In genomic region chr20:5551621-5552020, GRCh38 we compare ENCODE assay signal across 19 cellular contexts. TPM values are rescaled to one million over a fixed set of nuclear protein-coding genes. Genes with fewer than 3 reads are reported as not detected.
DNase-seq lines count a peak whose midpoint lies in the region; ATAC-seq and TF ChIP-seq lines count a peak whose summit lies in the region.
"Had no signal": no experiment of that assay in that cellular context is flagged by ENCODE, and none has a peak within 500 bp of the region (broad histone marks: within the 10 kb centered on the region; RNA-seq: fewer than 3 reads in every experiment).

No MANE protein-coding gene starts in this region.

- peak overlapping the region; percentile 61 for H3K27ac ChIP-seq in VCaP
- no peak overlapping the region for H3K27ac ChIP-seq in left lung
- no peak overlapping the region for H3K27ac ChIP-seq in caudate nucleus (ENCODE audit: low read depth, low read length)
- H3K27ac ChIP-seq: A549, RWPE1 had no signal

- peaks cover 84% of the 10 kb centered on the region for H3K36me3 Mint-ChIP-seq in activated T-cell treated with anti-CD3 and anti-CD28 coated beads, Interleukin-2, amount 50 U/mL, for 24 hours (ENCODE audit: low read depth)

- no peaks in the 10 kb centered on the region for H3K27me3 ChIP-seq in left lung

- H3K27me3 Mint-ChIP-seq in activated T-cell treated with anti-CD3 and anti-CD28 coated beads, Interleukin-2, amount 50 U/mL, for 24 hours = no peaks in the 10 kb centered on the region

- no peaks in the 10 kb centered on the region for H3K9me3 Mint-ChIP-seq in activated T-cell treated with anti-CD3 and anti-CD28 coated beads, Interleukin-2, amount 50 U/mL, for 24 hours

- no peaks in the 10 kb centered on the region for H3K9me3 ChIP-seq in left lung
- H3K9me3 ChIP-seq: A549, HAP-1 had no signal

- no peaks in the 10 kb centered on the region for H3K4me1 ChIP-seq in left lung

- TF ChIP-seq CTCF in VCaP (conservative IDR thresholded peaks at IDR 0.05) (no peak), left lung (IDR thresholded peaks at IDR 0.05) (no peak), GM13977 (IDR thresholded peaks at IDR 0.05; ENCODE audit: extremely low read depth, insufficient read depth, missing control alignments) (no peak)

- no peak for DNase-seq in activated T-cell treated with anti-CD3 and anti-CD28 coated beads, Interleukin-2, amount 50 U/mL, for 24 hours
- DNase-seq in activated T-cell treated with anti-CD3 and anti-CD28 coated beads for 4 hours = no peak
- DNase-seq in AG20443 (ENCODE audit: low spot score) = peak; percentile 27
- no peak for DNase-seq in left lung
- no peak for DNase-seq in caudate nucleus (lab: John Stamatoyannopoulos, UW)
- no peak for DNase-seq in GM13977 (ENCODE audit: low spot score)
- DNase-seq: C1 segment of cervical spinal cord, NCI-H1048, NCI-H1436, NCI-H1930, NCI-H226, NCI-H524, PC-3, SIG-M5 had no signal

- H3K4me3 Mint-ChIP-seq in activated T-cell treated with anti-CD3 and anti-CD28 coated beads, Interleukin-2, amount 50 U/mL, for 24 hours = no peak overlapping the region

- H3K27ac Mint-ChIP-seq in activated T-cell treated with anti-CD3 and anti-CD28 coated beads, Interleukin-2, amount 50 U/mL, for 24 hours = peak overlapping the region; percentile 48

- in situ Hi-C loops in GM13977 (cut with MboI; ENCODE audit: low pct_unique_long_range_greater_than_20kb, low sequenced_read_pairs, unreplicated experiment) = no loop called here

- ATAC-seq in left lung (peak; percentile 10), GM19351 (IDR thresholded peaks at IDR 0.05; ENCODE audit: unreplicated experiment) (no peak)
- ATAC-seq: PC-3 had no signal

- intact Hi-C loops in left lung (cut with DNase I) = loop anchor here in 1 of 2 donors (2.0 kb wide), 1 partner anchor 29 kb away; no protein-coding TSS in a partner anchor

- H3K4me1 Mint-ChIP-seq in activated T-cell treated with anti-CD3 and anti-CD28 coated beads, Interleukin-2, amount 50 U/mL, for 24 hours (ENCODE audit: low read depth) = peaks cover 38% of the 10 kb centered on the region

- H3K4me3 ChIP-seq in left lung = no peak overlapping the region
- H3K4me3 ChIP-seq: A549, HAP-1 had no signal

- peaks cover 0 to 94% of the 10 kb centered on the region in 2 donors for H3K36me3 ChIP-seq in left lung

RNA-seq across cellular contexts. Expression of gene GPCPD1, which starts 59.2 kb away (rescaled TPM):
- total RNA-seq in left lung = 10 to 100 TPM; 54.7 to 74.6 TPM
